In genomic region chr16:81658373-81658772, GRCh38 we compare ENCODE assay signal across 1 cellular context.
TF ChIP-seq lines count a peak whose summit lies in the region.

No MANE protein-coding gene starts in this region.

TF ChIP-seq in neural cell, 6 proteins besides CTCF, POLR2A, EP300 and RAD21 (continued from another document):
- peak; percentile 90 for TF ChIP-seq REST (IDR thresholded peaks at IDR 0.05; ENCODE audit: borderline replicate concordance)
- no peak for TF ChIP-seq SMC3 (conservative IDR thresholded peaks at IDR 0.05; ENCODE audit: poor library complexity)
- no peak for TF ChIP-seq TAF1 (IDR thresholded peaks at IDR 0.05; ENCODE audit: low read depth)
- no peak for TF ChIP-seq MXI1 (conservative IDR thresholded peaks at IDR 0.05; ENCODE audit: poor library complexity, severe bottlenecking)
